18 cellular contexts compared by ENCODE assay signal in the genomic region with DNA sequence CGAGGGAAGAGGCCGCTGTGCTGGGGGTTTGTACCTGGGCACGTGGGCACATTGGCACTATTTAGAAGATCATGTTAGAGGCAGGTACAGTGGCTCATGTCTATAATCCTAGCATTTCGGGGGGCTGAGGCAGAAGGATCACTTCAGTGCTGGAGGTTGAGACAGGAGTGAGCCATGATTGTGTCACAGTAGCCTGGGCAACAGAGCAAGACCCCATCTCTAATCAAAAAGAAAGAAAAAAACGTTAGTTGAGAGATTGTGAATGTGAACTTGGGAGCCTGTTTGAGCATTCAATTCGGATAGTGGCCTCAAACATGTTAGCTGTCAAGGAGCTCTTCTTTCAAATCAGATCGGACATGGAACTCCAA. TPM values are rescaled to one million over a fixed set of nuclear protein-coding genes. Genes with fewer than 3 reads are reported as not detected.
DNase-seq lines count a peak whose midpoint lies in the region; ATAC-seq and TF ChIP-seq lines count a peak whose summit lies in the region.
"Had no signal": no experiment of that assay in that cellular context is flagged by ENCODE, and none has a peak within 500 bp of the region (broad histone marks: within the 10 kb centered on the region; RNA-seq: fewer than 3 reads in every experiment).

No MANE protein-coding gene starts in this region.

- peaks cover 26% of the 10 kb centered on the region for H3K4me1 Mint-ChIP-seq in activated naive CD4-positive, alpha-beta T cell treated with anti-CD3 and anti-CD28 coated beads, Interleukin-2, amount 10 ng/mL, durations not matched to agents 7 days and 5 days

- H3K36me3 Mint-ChIP-seq in activated naive CD4-positive, alpha-beta T cell treated with anti-CD3 and anti-CD28 coated beads, Interleukin-2, amount 10 ng/mL, durations not matched to agents 7 days and 5 days, result peaks cover 16% of the 10 kb centered on the region

- CTCF ChIA-PET in RWPE1 (lab: Yijun Ruan, JAX), result no interaction called here
- CTCF ChIA-PET in activated naive CD4-positive, alpha-beta T cell treated with anti-CD3 and anti-CD28 coated beads, Interleukin-2, amount 10 ng/mL, durations not matched to agents 7 days and 5 days (lab: Charles Lee), result no interaction called here

- no peak for DNase-seq in RWPE1 (ENCODE audit: low spot score)
- no peak for DNase-seq in dorsolateral prefrontal cortex
- no peak for DNase-seq in tibial artery
- DNase-seq in HCEC 1CT, result no peak
- no peak for DNase-seq in activated naive CD4-positive, alpha-beta T cell treated with anti-CD3 and anti-CD28 coated beads, Interleukin-2, amount 10 ng/mL, durations not matched to agents 7 days and 5 days
- DNase-seq in COLO829 (ENCODE audit: low spot score), result no peak
- DNase-seq: activated CD4-positive, alpha-beta T cell treated with anti-CD3 and anti-CD28 coated beads, Interleukin-2, amount 50 U/mL, for 48 hours; CD4-positive, alpha-beta T cell; DND-41; islet precursor cell; NCI-H2029; NCI-H524; OCI-M1 had no signal

- POLR2A ChIA-PET in RWPE1 (lab: Yijun Ruan, JAX; ENCODE audit: low non-redundant PET), result no interaction called here

- ATAC-seq in GM21576 (IDR thresholded peaks at IDR 0.05; ENCODE audit: unreplicated experiment), result no peak

- H3K27me3 ChIP-seq in dorsolateral prefrontal cortex (no peaks in the 10 kb centered on the region), muscle layer of duodenum (ENCODE audit: low read depth, low read length) (no peaks in the 10 kb centered on the region), tibial artery (no peaks in the 10 kb centered on the region)

- H3K36me3 ChIP-seq in muscle layer of duodenum (ENCODE audit: control insufficient read depth in 1 of 2, insufficient read depth in 2 of 2, low read length in 2 of 2) (peaks cover 8 to 15% of the 10 kb centered on the region in 2 donors), tibial artery (peaks cover 8 to 27% (median 22%) of the 10 kb centered on the region in 3 donors)

- intact Hi-C loops in dorsolateral prefrontal cortex (cut with DNase I), result loop anchor here in 1 of 2 donors (10.0 kb wide), 1 partner anchor 61 kb away; the partner anchor contains the start of gene ZNF710
- intact Hi-C loops in tibial artery (cut with DNase I; ENCODE audit: low total_unique reads), result loop anchor here (5.0 to 10.0 kb wide), 2 partner anchors 61 to 153 kb away; partner anchors contain the start of genes ARPIN and ZNF710

- 0 out of 2 replicates have a peak overlapping the region, but pooled peaks have one; percentile 1 for H3K27ac ChIP-seq in RWPE1
- peak overlapping the region in 50 of 59 donors; percentile 10 to 88 (median 73) for H3K27ac ChIP-seq in dorsolateral prefrontal cortex
- H3K27ac ChIP-seq in muscle layer of duodenum (ENCODE audit: low read length), result peak overlapping the region; percentile 40
- H3K27ac ChIP-seq in tibial artery, result peak overlapping the region; percentile 60 to 64
- H3K27ac ChIP-seq: epithelial cell of prostate, SK-N-MC had no signal

- H3K4me3 ChIP-seq in dorsolateral prefrontal cortex (no peak overlapping the region), muscle layer of duodenum (ENCODE audit: low read depth in 1 of 2, low read length in 2 of 2) (peak overlapping the region in 1 of 2 donors; percentile 6), tibial artery (no peak overlapping the region)
- H3K4me3 ChIP-seq: SK-N-MC had no signal

- no peak overlapping the region for H3K4me3 Mint-ChIP-seq in activated naive CD4-positive, alpha-beta T cell treated with anti-CD3 and anti-CD28 coated beads, Interleukin-2, amount 10 ng/mL, durations not matched to agents 7 days and 5 days
- H3K4me3 Mint-ChIP-seq: CD4-positive, alpha-beta T cell; stimulated activated naive CD8-positive, alpha-beta T cell treated with anti-CD3 and anti-CD28 coated beads, Interleukin-15, Interleukin-2, amounts not matched to agents 100 ng/mL and 50 ng/mL, for 24 hours had no signal

- H3K9me3 ChIP-seq in muscle layer of duodenum (ENCODE audit: control insufficient read depth in 1 of 2, low read length in 2 of 2), result no peaks in the 10 kb centered on the region
- no peaks in the 10 kb centered on the region for H3K9me3 ChIP-seq in tibial artery

- H3K27ac Mint-ChIP-seq in activated naive CD4-positive, alpha-beta T cell treated with anti-CD3 and anti-CD28 coated beads, Interleukin-2, amount 10 ng/mL, durations not matched to agents 7 days and 5 days, result no peak overlapping the region
- H3K27ac Mint-ChIP-seq: stimulated activated naive CD8-positive, alpha-beta T cell treated with anti-CD3 and anti-CD28 coated beads, Interleukin-15, Interleukin-2, amounts not matched to agents 100 ng/mL and 50 ng/mL, for 24 hours had no signal

- TF ChIP-seq CTCF in RWPE1 (conservative IDR thresholded peaks at IDR 0.05; ENCODE audit: low read depth) (no peak), dorsolateral prefrontal cortex (IDR thresholded peaks at IDR 0.05 in 54 of 56, conservative IDR thresholded peaks at IDR 0.05 in 2 of 56; ENCODE audit: low read depth in 1 of 56, partially characterized antibody in 56 of 56) (no peak), tibial artery (IDR thresholded peaks at IDR 0.05) (no peak)

- no peaks in the 10 kb centered on the region for H3K9me3 Mint-ChIP-seq in activated naive CD4-positive, alpha-beta T cell treated with anti-CD3 and anti-CD28 coated beads, Interleukin-2, amount 10 ng/mL, durations not matched to agents 7 days and 5 days
- H3K9me3 Mint-ChIP-seq: CD4-positive, alpha-beta T cell; stimulated activated naive CD8-positive, alpha-beta T cell treated with anti-CD3 and anti-CD28 coated beads, Interleukin-15, Interleukin-2, amounts not matched to agents 100 ng/mL and 50 ng/mL, for 24 hours had no signal

- H3K27me3 Mint-ChIP-seq in activated naive CD4-positive, alpha-beta T cell treated with anti-CD3 and anti-CD28 coated beads, Interleukin-2, amount 10 ng/mL, durations not matched to agents 7 days and 5 days, result no peaks in the 10 kb centered on the region
- H3K27me3 Mint-ChIP-seq: CD4-positive, alpha-beta T cell; stimulated activated naive CD8-positive, alpha-beta T cell treated with anti-CD3 and anti-CD28 coated beads, Interleukin-15, Interleukin-2, amounts not matched to agents 100 ng/mL and 50 ng/mL, for 24 hours had no signal

- H3K4me1 ChIP-seq in muscle layer of duodenum (ENCODE audit: control insufficient read depth in 1 of 2, insufficient read depth in 2 of 2, low read length in 2 of 2), result peaks cover 17 to 41% of the 10 kb centered on the region in 2 donors
- H3K4me1 ChIP-seq in tibial artery, result peaks cover 0 to 43% (median 30%) of the 10 kb centered on the region in 4 donors

RNA-seq across cellular contexts. Expression of gene IDH2, which starts 36.6 kb away (rescaled TPM):
- total RNA-seq in dorsolateral prefrontal cortex, result 100 to 1,000 TPM in 64 of 120 experiments, 10 to 100 TPM in 56; 40.2 to 175 (median 102) TPM

Comparison
In these comparisons a context has a peak if more than half of its experiments do, and no peak if none do; other contexts are left out.
1. H3K27ac ChIP-seq: peak in every context shown above with its lines; median percentile 73 in dorsolateral prefrontal cortex; 62 in tibial artery; 40 in muscle layer of duodenum; 1 in RWPE1.